Comparison of ENCODE assay signal across 16 cellular contexts in the genomic region with DNA sequence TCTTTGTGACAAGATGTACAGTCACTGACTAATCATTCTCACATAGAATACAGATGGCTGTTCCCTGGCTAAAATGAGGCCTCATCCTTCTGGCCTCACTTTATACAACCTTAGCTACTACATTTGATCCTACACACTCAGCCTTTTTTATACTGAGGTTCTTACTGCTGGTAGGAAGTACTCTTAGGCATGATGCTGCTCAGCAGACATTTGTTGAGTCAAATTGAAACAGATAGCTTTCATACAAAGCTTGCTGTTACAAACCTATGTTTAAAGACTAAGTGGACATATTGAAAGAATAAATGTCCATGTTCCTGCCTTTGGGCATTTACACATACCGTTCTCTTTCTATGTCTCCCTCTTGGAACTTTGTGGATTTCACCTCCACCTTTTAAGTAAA.
A peak's percentile ranks its signal among the peaks of the same experiment; 100 is the strongest.
DNase-seq lines count a peak whose midpoint lies in the region; ATAC-seq and TF ChIP-seq lines count a peak whose summit lies in the region.
"Had no signal": no experiment of that assay in that cellular context is flagged by ENCODE, and none has a peak within 500 bp of the region (broad histone marks: within the 10 kb centered on the region; RNA-seq: fewer than 3 reads in every experiment).

No MANE protein-coding gene starts in this region.

- no peak overlapping the region for H3K4me2 ChIP-seq in GM23338
- H3K4me2 ChIP-seq: BLaER1 treated with 17β-estradiol and CSF1 and Interleukin-3, amounts not matched to agents 10 nM and 100 nM had no signal

- H3K9me3 Mint-ChIP-seq in GM23338 (no peaks in the 10 kb centered on the region), MCF 10A (ENCODE audit: unreplicated experiment) (no peaks in the 10 kb centered on the region), natural killer cell (peaks cover 0 to 6% of the 10 kb centered on the region in 2 donors)
- peaks cover 2% of the 10 kb centered on the region for H3K9me3 Mint-ChIP-seq in CD8-positive, alpha-beta T cell

- TF ChIP-seq CTCF in GM12865 (IDR thresholded peaks at IDR 0.05; ENCODE audit: insufficient read depth, low read depth, low read length, missing control alignments) (no peak), GM23338 (conservative IDR thresholded peaks at IDR 0.05; ENCODE audit: low read depth in 2 of 2) (no peak), MCF 10A (IDR thresholded peaks at IDR 0.05; ENCODE audit: unreplicated experiment) (no peak), natural killer cell (IDR thresholded peaks at IDR 0.05) (no peak)
- TF ChIP-seq CTCF in CD8-positive, alpha-beta T cell (IDR thresholded peaks at IDR 0.05) = no peak

- CTCF ChIA-PET in MCF 10A (lab: Yijun Ruan, JAX) = no interaction called here
- CTCF ChIA-PET in CD8-positive, alpha-beta T cell (lab: Charles Lee) = no interaction called here

- H3K36me3 ChIP-seq in GM23338 (ENCODE audit: insufficient read depth) = no peaks in the 10 kb centered on the region
- no peaks in the 10 kb centered on the region for H3K36me3 ChIP-seq in CD8-positive, alpha-beta T cell (ENCODE audit: insufficient read depth, low read length)
- H3K36me3 ChIP-seq: BLaER1 treated with 17β-estradiol and CSF1 and Interleukin-3, amounts not matched to agents 10 nM and 100 nM; lower lobe of right lung; MG63 had no signal

- no peaks in the 10 kb centered on the region for H3K27me3 ChIP-seq in GM23338 (ENCODE audit: insufficient read depth)
- H3K27me3 ChIP-seq in CD8-positive, alpha-beta T cell (ENCODE audit: insufficient read depth, low read length) = no peaks in the 10 kb centered on the region
- H3K27me3 ChIP-seq: BLaER1 treated with 17β-estradiol and CSF1 and Interleukin-3, amounts not matched to agents 10 nM and 100 nM; MG63 had no signal

- H3K9me2 ChIP-seq in GM23338 (ENCODE audit: insufficient read depth) = no peaks in the 10 kb centered on the region; the same call in 1 of the 2 replicates

- DNase-seq in GM12865 (ENCODE audit: low read depth) (peak; percentile 4), GM23338 (ENCODE audit: low spot score) (no peak), MCF 10A (ENCODE audit: unreplicated experiment) (no peak), natural killer cell (no peak)
- DNase-seq in CD8-positive, alpha-beta T cell = no peak
- DNase-seq: 8988T; DMS79 treated with DMSO at 0.1 percent for 48 hours; lower lobe of right lung; MG63; naive thymus-derived CD8-positive, alpha-beta T cell; NCI-H2081 treated with DMSO at 0.1 percent for 48 hours; retina had no signal

- peaks cover 10% of the 10 kb centered on the region; the same call in 2 of the 3 replicates for H3K4me1 Mint-ChIP-seq in GM23338
- no peaks in the 10 kb centered on the region for H3K4me1 Mint-ChIP-seq in MCF 10A (ENCODE audit: insufficient read depth, unreplicated experiment)
- H3K4me1 Mint-ChIP-seq in CD8-positive, alpha-beta T cell (ENCODE audit: low read depth) = no peaks in the 10 kb centered on the region
- no peaks in the 10 kb centered on the region for H3K4me1 Mint-ChIP-seq in natural killer cell
- H3K4me1 Mint-ChIP-seq: naive thymus-derived CD8-positive, alpha-beta T cell had no signal

- H3K27ac Mint-ChIP-seq in GM23338 = no peak overlapping the region; the same call in 1 of the 2 replicates
- no peak overlapping the region for H3K27ac Mint-ChIP-seq in MCF 10A (ENCODE audit: low read depth, unreplicated experiment)
- H3K27ac Mint-ChIP-seq in CD8-positive, alpha-beta T cell = no peak overlapping the region
- H3K27ac Mint-ChIP-seq in natural killer cell = no peak overlapping the region
- H3K27ac Mint-ChIP-seq: naive thymus-derived CD8-positive, alpha-beta T cell had no signal

- H3K4me3 ChIP-seq in GM12865 (ENCODE audit: low read depth, low read length) (no peak overlapping the region), GM23338 (no peak overlapping the region)
- no peak overlapping the region for H3K4me3 ChIP-seq in CD8-positive, alpha-beta T cell (ENCODE audit: low read depth, low read length)
- H3K4me3 ChIP-seq: BLaER1 treated with 17β-estradiol and CSF1 and Interleukin-3, amounts not matched to agents 10 nM and 100 nM; lower lobe of right lung; MG63 had no signal

- H4K20me1 ChIP-seq in GM23338 (replicated peaks; ENCODE audit: insufficient read depth) = no peaks in the 10 kb centered on the region
- H4K20me1 ChIP-seq: BLaER1 treated with 17β-estradiol and CSF1 and Interleukin-3, amounts not matched to agents 10 nM and 100 nM had no signal

- H3K79me2 ChIP-seq in GM23338 (replicated peaks; ENCODE audit: insufficient read depth) = no peaks in the 10 kb centered on the region

- intact Hi-C loops in MCF 10A (cut with micrococcal nuclease) (no loop called here), natural killer cell (cut with micrococcal nuclease) (no loop called here)
- intact Hi-C loops in CD8-positive, alpha-beta T cell (cut with DNase I, micrococcal nuclease) = no loop called here

- POLR2A ChIA-PET in MCF 10A (lab: Yijun Ruan, JAX) = no interaction called here
- POLR2A ChIA-PET in CD8-positive, alpha-beta T cell (lab: Charles Lee) = no interaction called here

- H3K36me3 Mint-ChIP-seq in GM23338 (ENCODE audit: low read depth) = peaks cover 2% of the 10 kb centered on the region; the same call in 2 of the 3 replicates
- H3K36me3 Mint-ChIP-seq in MCF 10A (ENCODE audit: insufficient read depth, unreplicated experiment) = no peaks in the 10 kb centered on the region
- H3K36me3 Mint-ChIP-seq in CD8-positive, alpha-beta T cell = no peaks in the 10 kb centered on the region
- no peaks in the 10 kb centered on the region for H3K36me3 Mint-ChIP-seq in natural killer cell
- H3K36me3 Mint-ChIP-seq: naive thymus-derived CD8-positive, alpha-beta T cell had no signal

- H3K27ac ChIP-seq in GM23338 (ENCODE audit: low read depth) = no peak overlapping the region
- H3K27ac ChIP-seq in CD8-positive, alpha-beta T cell (ENCODE audit: low read depth, low read length) = no peak overlapping the region
- H3K27ac ChIP-seq: BLaER1 treated with 17β-estradiol and CSF1 and Interleukin-3, amounts not matched to agents 10 nM and 100 nM; lower lobe of right lung had no signal

- H2AFZ ChIP-seq in GM23338 = peak overlapping the region; percentile 47

- H3K4me3 Mint-ChIP-seq in GM23338 = no peak overlapping the region
- no peak overlapping the region for H3K4me3 Mint-ChIP-seq in MCF 10A (ENCODE audit: unreplicated experiment)
- no peak overlapping the region for H3K4me3 Mint-ChIP-seq in CD8-positive, alpha-beta T cell
- no peak overlapping the region for H3K4me3 Mint-ChIP-seq in natural killer cell
- H3K4me3 Mint-ChIP-seq: naive thymus-derived CD8-positive, alpha-beta T cell had no signal

- peak; percentile 73 for ATAC-seq in GM19025 (IDR thresholded peaks at IDR 0.05; ENCODE audit: low read depth, unreplicated experiment)
- no peak for ATAC-seq in GM23338
- ATAC-seq in HG03342 (IDR thresholded peaks at IDR 0.05; ENCODE audit: unreplicated experiment) = peak; percentile 85
- no peak for ATAC-seq in HG03108 (IDR thresholded peaks at IDR 0.05; ENCODE audit: unreplicated experiment)
- ATAC-seq in CD8-positive, alpha-beta T cell = no peak
- no peak for ATAC-seq in natural killer cell
- ATAC-seq: lower lobe of right lung; naive thymus-derived CD8-positive, alpha-beta T cell had no signal

- no peaks in the 10 kb centered on the region for H3F3A ChIP-seq in GM23338 (replicated peaks; ENCODE audit: low read depth)

- no peaks in the 10 kb centered on the region for H3K27me3 Mint-ChIP-seq in GM23338 (ENCODE audit: insufficient read depth, low read depth, poor library complexity)
- no peaks in the 10 kb centered on the region for H3K27me3 Mint-ChIP-seq in MCF 10A (ENCODE audit: insufficient read depth, unreplicated experiment)
- H3K27me3 Mint-ChIP-seq in CD8-positive, alpha-beta T cell (ENCODE audit: low read depth) = no peaks in the 10 kb centered on the region
- H3K27me3 Mint-ChIP-seq in natural killer cell (ENCODE audit: low read depth in 2 of 2) = no peaks in the 10 kb centered on the region

- H3K4me1 ChIP-seq in GM23338 (ENCODE audit: insufficient read depth) = no peaks in the 10 kb centered on the region
- H3K4me1 ChIP-seq in CD8-positive, alpha-beta T cell (ENCODE audit: insufficient read depth, low read length) = no peaks in the 10 kb centered on the region
- H3K4me1 ChIP-seq: BLaER1 treated with 17β-estradiol and CSF1 and Interleukin-3, amounts not matched to agents 10 nM and 100 nM; lower lobe of right lung had no signal

- no peaks in the 10 kb centered on the region for H3K9me3 ChIP-seq in CD8-positive, alpha-beta T cell (ENCODE audit: low read length)
- H3K9me3 ChIP-seq: BLaER1 treated with 17β-estradiol and CSF1 and Interleukin-3, amounts not matched to agents 10 nM and 100 nM; lower lobe of right lung; MG63 had no signal

- no TSS peak for BruUV-seq in MCF 10A (replicated peaks; lab: Mats Ljungman, UMichigan)

TF ChIP-seq in GM23338, 12 proteins besides CTCF, POLR2A, EP300 and RAD21 (continues in another document):
- no peak for TF ChIP-seq ZNF331 (CRISPR knock-in tag; IDR thresholded peaks at IDR 0.05; ENCODE audit: low read depth)

Comparison
In these comparisons a context has a peak if more than half of its experiments do, and no peak if none do; other contexts are left out.
1. ATAC-seq: peak in GM19025 (single experiment) and HG03342 (single experiment); none in GM23338 (single experiment), HG03108 (single experiment), CD8-positive, alpha-beta T cell (single experiment) and natural killer cell (0 of 3).